38 cellular contexts compared by ENCODE assay signal in genomic region chr22:37075046-37075445, GRCh38. TPM values are rescaled to one million over a fixed set of nuclear protein-coding genes. Genes with fewer than 3 reads are reported as not detected.
"Had no signal": no experiment of that assay in that cellular context is flagged by ENCODE, and none has a peak within 500 bp of the region (broad histone marks: within the 10 kb centered on the region; RNA-seq: fewer than 3 reads in every experiment).

No MANE protein-coding gene starts in this region.

- H3K9me3 ChIP-seq: ascending aorta had no signal

- H3K27ac ChIP-seq: ascending aorta, cardiac muscle cell, VCaP had no signal

- H3K27me3 ChIP-seq: ascending aorta had no signal

- H3K4me3 ChIP-seq: ascending aorta, cardiac muscle cell had no signal

- H3K4me1 ChIP-seq: ascending aorta had no signal

- H3K4me3 Mint-ChIP-seq: activated B cell treated with CpG ODN at 0.5 μM for 24 hours; activated CD4-positive, alpha-beta memory T cell treated with anti-CD3 and anti-CD28 coated beads for 36 hours; activated CD4-positive, alpha-beta T cell treated with anti-CD3 and anti-CD28 coated beads, Interleukin-2, amount 10 ng/mL, durations not matched to agents 24 days and 14 days; activated CD8-positive, alpha-beta T cell treated with anti-CD3 and anti-CD28 coated beads for 36 hours; activated naive CD4-positive, alpha-beta T cell treated with anti-CD3 and anti-CD28 coated beads, Interleukin-2, amount 10 ng/mL, durations not matched to agents 7 days and 5 days; activated naive CD4-positive, alpha-beta T cell treated with anti-CD3 and anti-CD28 coated beads, Interleukin-2, amount 50 U/mL, for 24 hours; activated naive CD8-positive, alpha-beta T cell; activated naive CD8-positive, alpha-beta T cell treated with anti-CD3 and anti-CD28 coated beads, Interleukin-2, amount 50 U/mL, for 24 hours; activated T-cell treated with anti-CD3 and anti-CD28 coated beads, Interleukin-2, amount 50 U/mL, for 4 hours; activated T-cell treated with anti-CD3 and anti-CD28 coated beads, Interleukin-2, amount 50 U/mL, for 72 hours; activated T-helper 1 cell treated with anti-CD3 and anti-CD28 coated beads, Interleukin-12 subunit alpha, Interleukin-12 subunit beta, Interleukin-2, Interleukin-4 antibody, amounts not matched to agents 30 ng/mL and 10 ng/mL and 1 ng/mL, durations not matched to agents 14 hours and 24 hours and 36 hours; brain; central memory CD8-positive, alpha-beta T cell; T-helper 1 cell treated with Interleukin-12 subunit alpha and Interleukin-12 subunit beta and Interleukin-4 antibody, amounts not matched to agents 30 μg/mL and 1 μg/mL, for 36 hours; T-helper 2 cell treated with Interferon-gamma antibody and Interleukin-4, amounts not matched to agents 5 μg/mL and 100 μg/mL, for 36 hours had no signal

- H3K36me3 Mint-ChIP-seq: activated naive CD4-positive, alpha-beta T cell treated with anti-CD3 and anti-CD28 coated beads, Interleukin-2, amount 10 ng/mL, durations not matched to agents 7 days and 5 days; activated naive CD4-positive, alpha-beta T cell treated with anti-CD3 and anti-CD28 coated beads, Interleukin-2, amount 50 U/mL, for 24 hours; activated naive CD8-positive, alpha-beta T cell; brain had no signal

- H3K27ac Mint-ChIP-seq: activated B cell treated with CpG ODN at 0.5 μM for 24 hours; activated CD4-positive, alpha-beta memory T cell treated with anti-CD3 and anti-CD28 coated beads for 36 hours; activated CD4-positive, alpha-beta T cell treated with anti-CD3 and anti-CD28 coated beads, Interleukin-2, amount 10 ng/mL, durations not matched to agents 24 days and 14 days; activated CD8-positive, alpha-beta T cell treated with anti-CD3 and anti-CD28 coated beads for 36 hours; activated naive CD4-positive, alpha-beta T cell treated with anti-CD3 and anti-CD28 coated beads, Interleukin-2, amount 10 ng/mL, durations not matched to agents 7 days and 5 days; activated naive CD4-positive, alpha-beta T cell treated with anti-CD3 and anti-CD28 coated beads, Interleukin-2, amount 50 U/mL, for 24 hours; activated naive CD8-positive, alpha-beta T cell; activated naive CD8-positive, alpha-beta T cell treated with anti-CD3 and anti-CD28 coated beads, Interleukin-2, amount 50 U/mL, for 24 hours; activated T-cell treated with anti-CD3 and anti-CD28 coated beads, Interleukin-2, amount 50 U/mL, for 72 hours; activated T-helper 17 cell treated with anti-CD3 and anti-CD28 coated beads, Interleukin-2, amount 50 U/mL, for 72 hours; brain; T-helper 1 cell treated with Interleukin-12 subunit alpha and Interleukin-12 subunit beta and Interleukin-4 antibody, amounts not matched to agents 30 μg/mL and 1 μg/mL, for 36 hours; T-helper 2 cell treated with Interferon-gamma antibody and Interleukin-4, amounts not matched to agents 5 μg/mL and 100 μg/mL, for 36 hours had no signal

- H3K9me3 Mint-ChIP-seq: activated B cell treated with CpG ODN at 0.5 μM for 24 hours; activated CD4-positive, alpha-beta memory T cell treated with anti-CD3 and anti-CD28 coated beads for 36 hours; activated CD4-positive, alpha-beta T cell treated with anti-CD3 and anti-CD28 coated beads, Interleukin-2, amount 10 ng/mL, durations not matched to agents 24 days and 14 days; activated CD8-positive, alpha-beta T cell treated with anti-CD3 and anti-CD28 coated beads for 36 hours; activated naive CD4-positive, alpha-beta T cell treated with anti-CD3 and anti-CD28 coated beads, Interleukin-2, amount 10 ng/mL, durations not matched to agents 7 days and 5 days; activated naive CD4-positive, alpha-beta T cell treated with anti-CD3 and anti-CD28 coated beads, Interleukin-2, amount 50 U/mL, for 24 hours; activated naive CD8-positive, alpha-beta T cell treated with anti-CD3 and anti-CD28 coated beads, Interleukin-2, amount 50 U/mL, for 24 hours; activated T-cell treated with anti-CD3 and anti-CD28 coated beads, Interleukin-2, amount 50 U/mL, for 4 hours; activated T-cell treated with anti-CD3 and anti-CD28 coated beads, Interleukin-2, amount 50 U/mL, for 72 hours; activated T-helper 1 cell treated with anti-CD3 and anti-CD28 coated beads, Interleukin-12 subunit alpha, Interleukin-12 subunit beta, Interleukin-2, Interleukin-4 antibody, amounts not matched to agents 30 ng/mL and 10 ng/mL and 1 ng/mL, durations not matched to agents 14 hours and 24 hours and 36 hours; activated T-helper 17 cell treated with anti-CD3 and anti-CD28 coated beads, Interleukin-2, amount 50 U/mL, for 72 hours; brain; central memory CD8-positive, alpha-beta T cell; T-helper 1 cell treated with Interleukin-12 subunit alpha and Interleukin-12 subunit beta and Interleukin-4 antibody, amounts not matched to agents 30 μg/mL and 1 μg/mL, for 36 hours; T-helper 2 cell treated with Interferon-gamma antibody and Interleukin-4, amounts not matched to agents 5 μg/mL and 100 μg/mL, for 36 hours had no signal

- DNase-seq: activated B cell treated with CpG ODN at 0.5 μM for 24 hours; activated CD4-positive, alpha-beta memory T cell treated with anti-CD3 and anti-CD28 coated beads for 36 hours; activated CD4-positive, alpha-beta T cell treated with anti-CD3 and anti-CD28 coated beads for 4 hours; activated CD4-positive, alpha-beta T cell treated with anti-CD3 and anti-CD28 coated beads, Interleukin-2, amount 10 ng/mL, durations not matched to agents 24 days and 14 days; activated CD4-positive, alpha-beta T cell treated with anti-CD3 and anti-CD28 coated beads, Interleukin-2, amount 50 U/mL, for 1 hour; activated CD4-positive, alpha-beta T cell treated with anti-CD3 and anti-CD28 coated beads, Interleukin-2, amount 50 U/mL, for 4 hours; activated CD4-positive, CD25-positive, alpha-beta regulatory T cell treated with anti-CD3 and anti-CD28 coated beads, Interleukin-2, amount 50 U/mL, for 72 hours; activated CD8-positive, alpha-beta memory T cell treated with anti-CD3 and anti-CD28 coated beads, Interleukin-2, amount 50 U/mL, for 4 hours; activated CD8-positive, alpha-beta T cell treated with anti-CD3 and anti-CD28 coated beads for 36 hours; activated gamma-delta T cell; activated naive CD4-positive, alpha-beta T cell treated with anti-CD3 and anti-CD28 coated beads, Interleukin-2, amount 10 ng/mL, durations not matched to agents 7 days and 5 days; activated naive CD4-positive, alpha-beta T cell treated with Interleukin-2 at 50 U/mL for 16 hours; activated naive CD8-positive, alpha-beta T cell treated with anti-CD3 and anti-CD28 coated beads, Interleukin-2, amount 50 U/mL, for 24 hours; activated T-cell treated with anti-CD3 and anti-CD28 coated beads for 4 hours; activated T-cell treated with anti-CD3 and anti-CD28 coated beads, Interleukin-2, amount 50 U/mL, for 1 hour; activated T-cell treated with anti-CD3 and anti-CD28 coated beads, Interleukin-2, amount 50 U/mL, for 4 hours; activated T-cell treated with anti-CD3 and anti-CD28 coated beads, Interleukin-2, amount 50 U/mL, for 72 hours; amygdala; anterior cingulate cortex; caudate nucleus; cerebellar nuclear complex; T-helper 1 cell; T-helper 2 cell; T-helper 9 cell had no signal

- ATAC-seq: activated CD8-positive, alpha-beta T cell treated with anti-CD3 and anti-CD28 coated beads for 36 hours; activated naive CD8-positive, alpha-beta T cell treated with anti-CD3 and anti-CD28 coated beads, Interleukin-2, amount 50 U/mL, for 24 hours; activated T-cell treated with anti-CD3 and anti-CD28 coated beads, Interleukin-2, amount 50 U/mL, for 4 hours; activated T-cell treated with anti-CD3 and anti-CD28 coated beads, Interleukin-2, amount 50 U/mL, for 72 hours; activated T-helper 17 cell treated with anti-CD3 and anti-CD28 coated beads, Interleukin-2, amount 50 U/mL, for 72 hours had no signal

- FAIRE-seq: TTC549 had no signal

- H3K36me3 ChIP-seq: ascending aorta, cardiac muscle cell had no signal

RNA-seq across cellular contexts. Expression of gene TMPRSS6, which starts 34.5 kb away (rescaled TPM):
- total RNA-seq: ascending aorta, bronchial epithelial cell, cardiac muscle cell, chondrocyte had no signal
